ENCODE assay signal across 10 cellular contexts in the genomic region with DNA sequence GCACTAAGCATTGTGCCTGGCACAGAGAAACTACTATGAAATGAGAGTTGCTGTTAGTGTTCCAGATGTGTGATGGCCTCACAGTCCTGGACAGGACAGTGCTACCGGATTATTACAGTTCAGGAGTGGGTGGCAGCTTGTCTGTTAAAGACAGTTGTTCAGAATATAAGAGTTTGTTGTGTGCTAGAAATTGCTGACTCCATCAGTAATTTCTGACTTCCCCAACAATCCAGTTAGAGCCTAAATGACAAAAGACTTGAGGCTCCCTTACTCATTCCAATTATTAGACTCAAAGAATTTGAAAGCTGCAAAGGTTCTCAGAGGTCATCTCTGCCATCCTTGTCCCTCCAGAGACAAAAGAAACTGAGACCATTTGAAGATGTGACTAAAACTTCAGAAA.
"Had no signal": no experiment of that assay in that cellular context is flagged by ENCODE, and none has a peak within 500 bp of the region (broad histone marks: within the 10 kb centered on the region; RNA-seq: fewer than 3 reads in every experiment).

No MANE protein-coding gene starts in this region.

- FAIRE-seq: HTR-8/SVneo had no signal

- H3K9me3 Mint-ChIP-seq: HFFc6 had no signal

- H3K4me1 ChIP-seq: HAP-1 had no signal

- H3K9ac ChIP-seq: GM23248, KMS-11 had no signal

- H3K27ac ChIP-seq: GM23248, KMS-11 had no signal

- ATAC-seq: HCT116 had no signal

- DNase-seq: GM23248, GOT3, H7, HFFc6, Karpas-422, KBM-7 had no signal

- H3K9me3 ChIP-seq: HAP-1 had no signal

- H3K36me3 ChIP-seq: HAP-1 had no signal

- H3K4me3 ChIP-seq: GM23248, HAP-1 had no signal

- H2AFZ ChIP-seq: GM23248 had no signal

- H3K27ac Mint-ChIP-seq: HFFc6 had no signal

- H3K4me3 Mint-ChIP-seq: HFFc6 had no signal

- H3K4me2 ChIP-seq: KMS-11 had no signal
